In the genomic region with DNA sequence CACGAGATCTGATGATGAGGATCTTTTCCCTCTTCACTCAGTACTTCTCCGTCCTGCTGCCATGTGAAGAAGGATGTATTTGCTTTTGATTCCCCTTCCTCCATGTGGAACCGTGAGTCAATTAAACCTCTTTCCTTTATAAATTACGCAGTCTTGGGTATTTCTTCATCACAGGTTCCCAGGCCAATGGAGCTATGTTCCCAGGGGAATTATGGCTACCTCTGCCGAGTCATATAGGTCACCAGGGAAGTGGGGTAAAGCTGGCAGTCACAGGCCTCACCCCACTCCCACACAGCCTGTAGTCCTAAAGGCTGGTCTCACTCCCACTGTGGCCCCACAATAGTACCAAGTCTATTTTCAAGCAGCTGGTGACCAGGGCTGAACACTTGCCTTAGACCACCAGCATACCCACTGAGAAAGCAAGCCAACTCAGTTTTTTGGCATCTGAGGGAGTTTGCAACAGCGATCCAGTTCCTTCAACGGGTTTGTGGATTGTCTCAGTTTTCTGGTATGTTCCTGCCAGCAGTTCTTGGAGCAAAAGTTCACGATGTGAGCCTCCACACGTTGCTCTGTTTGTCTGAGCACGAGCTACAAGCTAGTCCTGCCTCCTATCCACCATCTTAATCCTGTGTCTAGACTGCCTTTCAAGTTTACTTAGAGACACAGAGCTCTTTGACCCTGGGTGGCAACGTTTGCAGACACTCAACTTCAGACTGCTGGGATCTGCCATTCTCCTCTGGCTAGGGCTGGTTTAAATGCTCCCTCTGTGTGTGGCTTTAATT, we compare ENCODE assay signal across 22 cellular contexts.
A peak's percentile ranks its signal among the peaks of the same experiment; 100 is the strongest.
DNase-seq lines count a peak whose midpoint lies in the region; TF ChIP-seq lines count a peak whose summit lies in the region.
"Had no signal": no experiment of that assay in that cellular context is flagged by ENCODE, and none has a peak within 500 bp of the region (broad histone marks: within the 10 kb centered on the region; RNA-seq: fewer than 3 reads in every experiment).

No MANE protein-coding gene starts in this region.

- H3K27me3 ChIP-seq in GM23248 (replicated peaks; ENCODE audit: insufficient read depth) (no peaks in the 10 kb centered on the region), smooth muscle cell (ENCODE audit: low read depth) (no peaks in the 10 kb centered on the region)
- H3K27me3 ChIP-seq: BLaER1 treated with 17β-estradiol and CSF1 and Interleukin-3, amounts not matched to agents 10 nM and 100 nM; esophagus muscularis mucosa; heart right ventricle; upper lobe of right lung had no signal

- DNase-seq in GM23248 (peak; percentile 73), amniotic epithelial cell (ENCODE audit: low read depth) (peak; percentile 77), fibroblast of the conjunctiva (ENCODE audit: low read depth) (peak; percentile 29), smooth muscle cell (lab: John Stamatoyannopoulos, UW; ENCODE audit: unreplicated experiment) (no peak), NCI-H1417 treated with DMSO at 0.1 percent for 48 hours (lab: John Stamatoyannopoulos, UW) (no peak), CD14-positive monocyte (ENCODE audit: low spot score) (no peak)
- no peak for DNase-seq in stimulated activated CD4-positive, alpha-beta T cell treated with anti-CD3 and anti-CD28 coated beads, Interleukin-4, amount 100 ng/mL, for 1 hour
- DNase-seq: activated CD8-positive, alpha-beta memory T cell treated with anti-CD3 and anti-CD28 coated beads for 24 hours; activated naive CD4-positive, alpha-beta T cell treated with Interleukin-2 at 50 U/mL for 16 hours; activated T-cell treated with anti-CD3 and anti-CD28 coated beads, Interleukin-2, amount 50 U/mL, for 4 hours; anterior cingulate cortex; effector memory CD4-positive, alpha-beta T cell; heart right ventricle; left ventricle myocardium inferior; midbrain; NCI-H1105 treated with DMSO at 0.1 percent for 48 hours; stimulated activated CD4-positive, alpha-beta T cell treated with anti-CD3 and anti-CD28 coated beads, Interleukin-4, amount 100 ng/mL, for 4 hours; T-helper 9 cell; upper lobe of right lung had no signal

- H4K20me1 ChIP-seq in GM23248 (ENCODE audit: insufficient read depth) = no peaks in the 10 kb centered on the region
- no peaks in the 10 kb centered on the region for H4K20me1 ChIP-seq in smooth muscle cell (ENCODE audit: low read depth)
- H4K20me1 ChIP-seq: BLaER1 treated with 17β-estradiol and CSF1 and Interleukin-3, amounts not matched to agents 10 nM and 100 nM had no signal

- H3K4me2 ChIP-seq in GM23248 (ENCODE audit: unreplicated experiment) (no peak overlapping the region), smooth muscle cell (peak overlapping the region; percentile 66)
- H3K4me2 ChIP-seq: BLaER1 treated with 17β-estradiol and CSF1 and Interleukin-3, amounts not matched to agents 10 nM and 100 nM had no signal

- no peak overlapping the region for H3K4me3 Mint-ChIP-seq in CD14-positive monocyte
- H3K4me3 Mint-ChIP-seq: activated T-cell treated with anti-CD3 and anti-CD28 coated beads, Interleukin-2, amount 50 U/mL, for 4 hours had no signal

- in situ Hi-C loops in GM23248 (cut with MboI) = no loop called here

- peak overlapping the region; percentile 86 for H2AFZ ChIP-seq in GM23248
- H2AFZ ChIP-seq in smooth muscle cell (ENCODE audit: low read depth) = peak overlapping the region; percentile 73

- no peak overlapping the region for H3K4me3 ChIP-seq in GM23248
- H3K4me3 ChIP-seq in smooth muscle cell = no peak overlapping the region
- H3K4me3 ChIP-seq: BLaER1 treated with 17β-estradiol and CSF1 and Interleukin-3, amounts not matched to agents 10 nM and 100 nM; esophagus muscularis mucosa; heart right ventricle; left ventricle myocardium inferior; upper lobe of right lung had no signal

- H3K4me1 Mint-ChIP-seq in CD14-positive monocyte = no peaks in the 10 kb centered on the region

- peaks cover 0 to 3% (median 2%) of the 10 kb centered on the region in 3 donors for H3K27me3 Mint-ChIP-seq in CD14-positive monocyte (ENCODE audit: low read depth in 3 of 3)

- H3F3A ChIP-seq in GM23248 (ENCODE audit: insufficient read depth) = 0 out of 2 replicates have a peak, but pooled peaks cover 6% of the 10 kb centered on the region
- H3F3A ChIP-seq in smooth muscle cell (ENCODE audit: low read depth) = peaks cover 9% of the 10 kb centered on the region

- peak overlapping the region; percentile 37; the same call in 1 of the 2 replicates for H3K9ac ChIP-seq in GM23248
- peak overlapping the region; percentile 90 for H3K9ac ChIP-seq in smooth muscle cell (ENCODE audit: low read depth)
- H3K9ac ChIP-seq: BLaER1 treated with 17β-estradiol and CSF1 and Interleukin-3, amounts not matched to agents 10 nM and 100 nM had no signal

- H3K4me1 ChIP-seq in GM23248 (ENCODE audit: insufficient read depth) (peaks cover 19% of the 10 kb centered on the region), smooth muscle cell (ENCODE audit: low read depth) (peaks cover 4% of the 10 kb centered on the region)
- H3K4me1 ChIP-seq: BLaER1 treated with 17β-estradiol and CSF1 and Interleukin-3, amounts not matched to agents 10 nM and 100 nM; esophagus muscularis mucosa; heart right ventricle; left ventricle myocardium inferior; upper lobe of right lung had no signal

- H3K36me3 ChIP-seq in GM23248 (ENCODE audit: low read depth) (no peaks in the 10 kb centered on the region), smooth muscle cell (ENCODE audit: low read depth) (no peaks in the 10 kb centered on the region)
- H3K36me3 ChIP-seq: BLaER1 treated with 17β-estradiol and CSF1 and Interleukin-3, amounts not matched to agents 10 nM and 100 nM; esophagus muscularis mucosa; heart right ventricle; left ventricle myocardium inferior; upper lobe of right lung had no signal

- H3K9me3 ChIP-seq in GM23248 (ENCODE audit: low read depth) (no peaks in the 10 kb centered on the region), smooth muscle cell (replicated peaks; ENCODE audit: low read depth) (no peaks in the 10 kb centered on the region)
- H3K9me3 ChIP-seq: upper lobe of right lung had no signal

- H3K27ac ChIP-seq in GM23248 = peak overlapping the region; percentile 76
- H3K27ac ChIP-seq in smooth muscle cell (ENCODE audit: low read depth) = no peak overlapping the region
- H3K27ac ChIP-seq: BLaER1 treated with 17β-estradiol and CSF1 and Interleukin-3, amounts not matched to agents 10 nM and 100 nM; esophagus muscularis mucosa; heart right ventricle; left ventricle myocardium inferior; upper lobe of right lung had no signal

- intact Hi-C loops in CD14-positive monocyte (cut with micrococcal nuclease) = no loop called here

- H3K79me2 ChIP-seq in GM23248 (ENCODE audit: insufficient read depth) (no peaks in the 10 kb centered on the region), smooth muscle cell (ENCODE audit: low read depth) (no peaks in the 10 kb centered on the region)

- no peaks in the 10 kb centered on the region for H3K36me3 Mint-ChIP-seq in CD14-positive monocyte

- TF ChIP-seq CTCF in smooth muscle cell (IDR thresholded peaks at IDR 0.05; ENCODE audit: borderline replicate concordance, insufficient read depth, poor library complexity, severe bottlenecking) (no peak), CD14-positive monocyte (IDR thresholded peaks at IDR 0.05) (no peak)

- WGBS in GM23248 (ENCODE audit: low coverage in 1 of 2, low lambda C conversion rate in 2 of 2, missing lambda C conversion rate in 2 of 2), 2 experiments = 56 to 57% methylated on average over 11 of the region's 11 CpGs
- WGBS in smooth muscle cell (ENCODE audit: low lambda C conversion rate) = 51% methylated on average over 11 of the region's 11 CpGs

- H3K9me3 Mint-ChIP-seq in CD14-positive monocyte = peaks cover 0 to 11% (median 7%) of the 10 kb centered on the region in 7 donors

- H3K27ac Mint-ChIP-seq in CD14-positive monocyte = no peak overlapping the region
- H3K27ac Mint-ChIP-seq: progenitor cell of endocrine pancreas had no signal

- H3K9me2 ChIP-seq in GM23248 (ENCODE audit: insufficient read depth) = no peaks in the 10 kb centered on the region

Comparison
In these comparisons a context has a peak if more than half of its experiments do, and no peak if none do; other contexts are left out.
1. DNase-seq: peak in GM23248 (single experiment), amniotic epithelial cell (single experiment) and fibroblast of the conjunctiva (single experiment); none in smooth muscle cell (single experiment), NCI-H1417 treated with DMSO at 0.1 percent for 48 hours (single experiment), CD14-positive monocyte (single experiment) and stimulated activated CD4-positive, alpha-beta T cell treated with anti-CD3 and anti-CD28 coated beads, Interleukin-4, amount 100 ng/mL, for 1 hour (single experiment).